Comparison of ENCODE assay signal across 1 cellular context in the genomic region with DNA sequence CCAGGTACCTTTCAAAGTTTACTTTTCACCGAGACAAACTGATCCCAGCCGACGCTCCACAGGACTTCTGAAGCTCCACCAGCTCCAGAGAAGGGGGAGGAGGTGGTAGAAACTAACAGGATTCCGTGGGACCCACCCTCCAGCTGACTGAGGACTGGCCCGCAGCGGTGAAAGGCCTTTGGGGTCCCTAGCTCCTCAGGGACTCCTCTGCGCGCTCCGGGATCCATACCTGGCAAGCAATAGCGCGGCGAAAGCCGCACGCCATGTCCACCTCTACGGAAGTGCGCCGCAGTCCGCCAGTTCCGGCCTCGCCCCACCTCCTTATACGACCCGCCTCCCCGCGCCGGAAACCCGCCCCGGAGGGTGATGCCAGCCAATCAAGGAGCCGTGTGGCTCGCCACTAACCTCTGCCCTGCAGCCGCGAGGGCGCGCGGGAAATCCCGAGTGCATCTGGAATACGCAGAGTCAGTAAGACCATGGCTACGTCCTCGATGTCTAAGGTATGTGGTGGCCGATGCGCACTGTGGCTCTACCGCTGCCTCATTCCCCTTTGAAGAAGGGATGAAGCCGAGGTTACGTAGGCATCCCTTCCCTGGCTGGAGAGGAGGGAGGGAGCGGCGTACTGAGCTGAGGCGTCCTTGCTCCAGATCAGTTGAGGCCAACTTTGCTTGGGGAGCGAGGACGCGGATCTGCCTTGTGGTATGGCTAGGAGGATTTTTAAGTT.
A peak's percentile ranks its signal among the peaks of the same experiment; 100 is the strongest.
TF ChIP-seq lines count a peak whose summit lies in the region.

A gene (plus strand): TSS at position 443 of the 724 bp plus-strand sequence. CDS start 34 bp downstream, at position 477.
A gene with protein sequence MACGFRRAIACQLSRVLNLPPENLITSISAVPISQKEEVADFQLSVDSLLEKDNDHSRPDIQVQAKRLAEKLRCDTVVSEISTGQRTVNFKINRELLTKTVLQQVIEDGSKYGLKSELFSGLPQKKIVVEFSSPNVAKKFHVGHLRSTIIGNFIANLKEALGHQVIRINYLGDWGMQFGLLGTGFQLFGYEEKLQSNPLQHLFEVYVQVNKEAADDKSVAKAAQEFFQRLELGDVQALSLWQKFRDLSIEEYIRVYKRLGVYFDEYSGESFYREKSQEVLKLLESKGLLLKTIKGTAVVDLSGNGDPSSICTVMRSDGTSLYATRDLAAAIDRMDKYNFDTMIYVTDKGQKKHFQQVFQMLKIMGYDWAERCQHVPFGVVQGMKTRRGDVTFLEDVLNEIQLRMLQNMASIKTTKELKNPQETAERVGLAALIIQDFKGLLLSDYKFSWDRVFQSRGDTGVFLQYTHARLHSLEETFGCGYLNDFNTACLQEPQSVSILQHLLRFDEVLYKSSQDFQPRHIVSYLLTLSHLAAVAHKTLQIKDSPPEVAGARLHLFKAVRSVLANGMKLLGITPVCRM (minus strand): TSS at position 295 of the 724 bp plus-strand sequence. CDS start 30 bp downstream, at position 265.

TF ChIP-seq in K562, 482 proteins besides CTCF, POLR2A, EP300 and RAD21 (continued from another document and continues in another):
- TF ChIP-seq, protein P1, sequence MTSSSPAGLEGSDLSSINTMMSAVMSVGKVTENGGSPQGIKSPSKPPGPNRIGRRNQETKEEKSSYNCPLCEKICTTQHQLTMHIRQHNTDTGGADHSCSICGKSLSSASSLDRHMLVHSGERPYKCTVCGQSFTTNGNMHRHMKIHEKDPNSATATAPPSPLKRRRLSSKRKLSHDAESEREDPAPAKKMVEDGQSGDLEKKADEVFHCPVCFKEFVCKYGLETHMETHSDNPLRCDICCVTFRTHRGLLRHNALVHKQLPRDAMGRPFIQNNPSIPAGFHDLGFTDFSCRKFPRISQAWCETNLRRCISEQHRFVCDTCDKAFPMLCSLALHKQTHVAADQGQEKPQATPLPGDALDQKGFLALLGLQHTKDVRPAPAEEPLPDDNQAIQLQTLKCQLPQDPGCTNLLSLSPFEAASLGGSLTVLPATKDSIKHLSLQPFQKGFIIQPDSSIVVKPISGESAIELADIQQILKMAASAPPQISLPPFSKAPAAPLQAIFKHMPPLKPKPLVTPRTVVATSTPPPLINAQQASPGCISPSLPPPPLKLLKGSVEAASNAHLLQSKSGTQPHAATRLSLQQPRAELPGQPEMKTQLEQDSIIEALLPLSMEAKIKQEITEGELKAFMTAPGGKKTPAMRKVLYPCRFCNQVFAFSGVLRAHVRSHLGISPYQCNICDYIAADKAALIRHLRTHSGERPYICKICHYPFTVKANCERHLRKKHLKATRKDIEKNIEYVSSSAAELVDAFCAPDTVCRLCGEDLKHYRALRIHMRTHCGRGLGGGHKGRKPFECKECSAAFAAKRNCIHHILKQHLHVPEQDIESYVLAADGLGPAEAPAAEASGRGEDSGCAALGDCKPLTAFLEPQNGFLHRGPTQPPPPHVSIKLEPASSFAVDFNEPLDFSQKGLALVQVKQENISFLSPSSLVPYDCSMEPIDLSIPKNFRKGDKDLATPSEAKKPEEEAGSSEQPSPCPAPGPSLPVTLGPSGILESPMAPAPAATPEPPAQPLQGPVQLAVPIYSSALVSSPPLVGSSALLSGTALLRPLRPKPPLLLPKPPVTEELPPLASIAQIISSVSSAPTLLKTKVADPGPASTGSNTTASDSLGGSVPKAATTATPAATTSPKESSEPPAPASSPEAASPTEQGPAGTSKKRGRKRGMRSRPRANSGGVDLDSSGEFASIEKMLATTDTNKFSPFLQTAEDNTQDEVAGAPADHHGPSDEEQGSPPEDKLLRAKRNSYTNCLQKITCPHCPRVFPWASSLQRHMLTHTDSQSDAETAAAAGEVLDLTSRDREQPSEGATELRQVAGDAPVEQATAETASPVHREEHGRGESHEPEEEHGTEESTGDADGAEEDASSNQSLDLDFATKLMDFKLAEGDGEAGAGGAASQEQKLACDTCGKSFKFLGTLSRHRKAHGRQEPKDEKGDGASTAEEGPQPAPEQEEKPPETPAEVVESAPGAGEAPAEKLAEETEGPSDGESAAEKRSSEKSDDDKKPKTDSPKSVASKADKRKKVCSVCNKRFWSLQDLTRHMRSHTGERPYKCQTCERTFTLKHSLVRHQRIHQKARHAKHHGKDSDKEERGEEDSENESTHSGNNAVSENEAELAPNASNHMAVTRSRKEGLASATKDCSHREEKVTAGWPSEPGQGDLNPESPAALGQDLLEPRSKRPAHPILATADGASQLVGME (CRISPR knock-in tag; IDR thresholded peaks at IDR 0.05) = no peak
- TF ChIP-seq NBN (IDR thresholded peaks at IDR 0.05; ENCODE audit: low read depth) = no peak
- TF ChIP-seq TOE1 (IDR thresholded peaks at IDR 0.05; ENCODE audit: borderline replicate concordance) = no peak
- peak; percentile 70; the same call in 1 of the 2 replicates for TF ChIP-seq TOE1 (CRISPR knock-in tag; IDR thresholded peaks at IDR 0.05; ENCODE audit: borderline replicate concordance, low read depth)
- TF ChIP-seq, protein P2, sequence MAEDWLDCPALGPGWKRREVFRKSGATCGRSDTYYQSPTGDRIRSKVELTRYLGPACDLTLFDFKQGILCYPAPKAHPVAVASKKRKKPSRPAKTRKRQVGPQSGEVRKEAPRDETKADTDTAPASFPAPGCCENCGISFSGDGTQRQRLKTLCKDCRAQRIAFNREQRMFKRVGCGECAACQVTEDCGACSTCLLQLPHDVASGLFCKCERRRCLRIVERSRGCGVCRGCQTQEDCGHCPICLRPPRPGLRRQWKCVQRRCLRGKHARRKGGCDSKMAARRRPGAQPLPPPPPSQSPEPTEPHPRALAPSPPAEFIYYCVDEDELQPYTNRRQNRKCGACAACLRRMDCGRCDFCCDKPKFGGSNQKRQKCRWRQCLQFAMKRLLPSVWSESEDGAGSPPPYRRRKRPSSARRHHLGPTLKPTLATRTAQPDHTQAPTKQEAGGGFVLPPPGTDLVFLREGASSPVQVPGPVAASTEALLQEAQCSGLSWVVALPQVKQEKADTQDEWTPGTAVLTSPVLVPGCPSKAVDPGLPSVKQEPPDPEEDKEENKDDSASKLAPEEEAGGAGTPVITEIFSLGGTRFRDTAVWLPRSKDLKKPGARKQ (CRISPR knock-in tag; IDR thresholded peaks at IDR 0.05) = no peak
- TF ChIP-seq BACH1 (tag; IDR thresholded peaks at IDR 0.05) = no peak
- TF ChIP-seq, protein P3, sequence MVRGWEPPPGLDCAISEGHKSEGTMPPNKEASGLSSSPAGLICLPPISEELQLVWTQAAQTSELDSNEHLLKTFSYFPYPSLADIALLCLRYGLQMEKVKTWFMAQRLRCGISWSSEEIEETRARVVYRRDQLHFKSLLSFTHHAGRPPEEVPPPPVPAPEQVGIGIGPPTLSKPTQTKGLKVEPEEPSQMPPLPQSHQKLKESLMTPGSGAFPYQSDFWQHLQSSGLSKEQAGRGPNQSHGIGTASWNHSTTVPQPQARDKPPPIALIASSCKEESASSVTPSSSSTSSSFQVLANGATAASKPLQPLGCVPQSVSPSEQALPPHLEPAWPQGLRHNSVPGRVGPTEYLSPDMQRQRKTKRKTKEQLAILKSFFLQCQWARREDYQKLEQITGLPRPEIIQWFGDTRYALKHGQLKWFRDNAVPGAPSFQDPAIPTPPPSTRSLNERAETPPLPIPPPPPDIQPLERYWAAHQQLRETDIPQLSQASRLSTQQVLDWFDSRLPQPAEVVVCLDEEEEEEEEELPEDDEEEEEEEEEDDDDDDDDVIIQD (CRISPR knock-in tag; IDR thresholded peaks at IDR 0.05) = no peak
- TF ChIP-seq, protein P4, sequence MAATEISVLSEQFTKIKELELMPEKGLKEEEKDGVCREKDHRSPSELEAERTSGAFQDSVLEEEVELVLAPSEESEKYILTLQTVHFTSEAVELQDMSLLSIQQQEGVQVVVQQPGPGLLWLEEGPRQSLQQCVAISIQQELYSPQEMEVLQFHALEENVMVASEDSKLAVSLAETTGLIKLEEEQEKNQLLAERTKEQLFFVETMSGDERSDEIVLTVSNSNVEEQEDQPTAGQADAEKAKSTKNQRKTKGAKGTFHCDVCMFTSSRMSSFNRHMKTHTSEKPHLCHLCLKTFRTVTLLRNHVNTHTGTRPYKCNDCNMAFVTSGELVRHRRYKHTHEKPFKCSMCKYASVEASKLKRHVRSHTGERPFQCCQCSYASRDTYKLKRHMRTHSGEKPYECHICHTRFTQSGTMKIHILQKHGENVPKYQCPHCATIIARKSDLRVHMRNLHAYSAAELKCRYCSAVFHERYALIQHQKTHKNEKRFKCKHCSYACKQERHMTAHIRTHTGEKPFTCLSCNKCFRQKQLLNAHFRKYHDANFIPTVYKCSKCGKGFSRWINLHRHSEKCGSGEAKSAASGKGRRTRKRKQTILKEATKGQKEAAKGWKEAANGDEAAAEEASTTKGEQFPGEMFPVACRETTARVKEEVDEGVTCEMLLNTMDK (IDR thresholded peaks at IDR 0.05; ENCODE audit: borderline replicate concordance, insufficient read depth, low read depth, low read length, poor library complexity, severe bottlenecking) = no peak
- TF ChIP-seq, protein P5, sequence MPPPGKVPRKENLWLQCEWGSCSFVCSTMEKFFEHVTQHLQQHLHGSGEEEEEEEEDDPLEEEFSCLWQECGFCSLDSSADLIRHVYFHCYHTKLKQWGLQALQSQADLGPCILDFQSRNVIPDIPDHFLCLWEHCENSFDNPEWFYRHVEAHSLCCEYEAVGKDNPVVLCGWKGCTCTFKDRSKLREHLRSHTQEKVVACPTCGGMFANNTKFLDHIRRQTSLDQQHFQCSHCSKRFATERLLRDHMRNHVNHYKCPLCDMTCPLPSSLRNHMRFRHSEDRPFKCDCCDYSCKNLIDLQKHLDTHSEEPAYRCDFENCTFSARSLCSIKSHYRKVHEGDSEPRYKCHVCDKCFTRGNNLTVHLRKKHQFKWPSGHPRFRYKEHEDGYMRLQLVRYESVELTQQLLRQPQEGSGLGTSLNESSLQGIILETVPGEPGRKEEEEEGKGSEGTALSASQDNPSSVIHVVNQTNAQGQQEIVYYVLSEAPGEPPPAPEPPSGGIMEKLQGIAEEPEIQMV (tag; conservative IDR thresholded peaks at IDR 0.05; ENCODE audit: low read depth) = 0 out of 2 replicates have a peak, but pooled peaks have one; percentile 25
- TF ChIP-seq NRF1 (conservative IDR thresholded peaks at IDR 0.05 in 1 of 2, IDR thresholded peaks at IDR 0.05 in 1 of 2) = peak; percentile 77 to 82
- TF ChIP-seq ZNF431 (CRISPR knock-in tag; IDR thresholded peaks at IDR 0.05) = peak; percentile 55; the same call in 1 of the 2 replicates
- peak; percentile 19 for TF ChIP-seq CCNT2 (IDR thresholded peaks at IDR 0.05; ENCODE audit: borderline replicate concordance, extremely low read depth, insufficient read length, low read depth, low read length)
- TF ChIP-seq, protein P6, sequence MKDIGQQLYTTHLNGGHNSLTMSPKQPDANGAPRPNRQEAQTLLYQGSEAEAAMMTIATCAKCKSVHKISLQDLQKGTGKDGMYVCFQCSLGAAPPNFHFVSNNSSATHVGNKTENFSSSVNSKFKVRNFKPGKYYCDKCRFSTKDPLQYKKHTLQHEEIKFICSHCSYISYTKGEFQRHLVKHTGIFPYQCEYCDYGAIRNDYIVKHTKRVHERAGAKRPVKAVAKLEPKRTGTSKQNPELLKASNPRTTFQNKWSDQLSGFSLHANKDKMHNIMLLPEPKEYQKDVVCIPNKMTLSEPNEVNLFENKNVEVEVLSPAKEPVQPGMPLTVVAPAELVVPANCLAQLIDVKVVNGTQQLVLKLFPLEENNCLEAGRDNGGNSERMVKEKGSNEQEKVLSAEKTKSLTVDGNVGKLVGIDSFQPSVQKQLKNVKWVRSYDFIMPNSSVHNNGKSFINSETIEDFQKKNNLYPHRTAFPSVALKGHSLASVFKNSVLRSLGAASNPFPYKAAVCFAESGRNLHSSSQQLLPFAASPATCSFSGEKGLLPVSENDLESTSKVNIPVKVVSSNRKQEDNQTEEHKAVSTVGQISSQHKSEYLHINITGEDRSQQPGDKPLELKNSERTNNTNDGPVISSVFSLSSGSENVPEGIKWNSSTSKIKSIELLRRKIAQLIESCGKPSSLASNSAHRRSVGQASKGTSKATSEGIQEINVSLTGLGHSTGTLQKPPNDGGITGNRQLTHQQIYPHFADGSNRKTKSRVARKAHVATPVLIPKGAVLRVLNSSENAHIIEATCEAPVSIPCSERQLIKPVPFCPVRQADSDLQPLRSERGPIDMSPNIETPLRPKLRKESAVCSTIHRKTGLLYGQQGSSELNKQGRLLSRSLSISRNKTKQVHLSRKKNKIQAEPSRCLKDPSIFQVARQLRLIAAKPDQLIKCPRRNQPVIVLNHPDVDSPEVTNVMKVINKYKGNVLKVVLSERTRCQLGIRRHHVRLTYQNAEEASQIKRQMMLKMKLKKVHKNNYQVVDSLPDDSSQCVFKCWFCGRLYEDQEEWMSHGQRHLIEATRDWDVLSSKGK (CRISPR knock-in tag; IDR thresholded peaks at IDR 0.05) = no peak
- TF ChIP-seq ETV1 (tag; conservative IDR thresholded peaks at IDR 0.05; ENCODE audit: low read depth) = peak; percentile 85
- no peak for TF ChIP-seq DIDO1 (tag; IDR thresholded peaks at IDR 0.05; ENCODE audit: low read depth)
- TF ChIP-seq LCOR (CRISPR knock-in tag; IDR thresholded peaks at IDR 0.05) = 0 out of 2 replicates have a peak, but pooled peaks have one; percentile 15
- TF ChIP-seq SIN3A (IDR thresholded peaks at IDR 0.05; ENCODE audit: borderline replicate concordance in 2 of 2, control insufficient read depth in 1 of 2, low read depth in 2 of 2, low read length in 2 of 2) = peak; percentile 86 to 94; a peak in 3 of 4 replicates
- no peak for TF ChIP-seq NCOA4 (IDR thresholded peaks at IDR 0.05; ENCODE audit: partially characterized antibody)
- no peak for TF ChIP-seq ZNF274 (IDR thresholded peaks at IDR 0.05; ENCODE audit: borderline replicate concordance, low read depth, low read length)
- TF ChIP-seq, protein P7, sequence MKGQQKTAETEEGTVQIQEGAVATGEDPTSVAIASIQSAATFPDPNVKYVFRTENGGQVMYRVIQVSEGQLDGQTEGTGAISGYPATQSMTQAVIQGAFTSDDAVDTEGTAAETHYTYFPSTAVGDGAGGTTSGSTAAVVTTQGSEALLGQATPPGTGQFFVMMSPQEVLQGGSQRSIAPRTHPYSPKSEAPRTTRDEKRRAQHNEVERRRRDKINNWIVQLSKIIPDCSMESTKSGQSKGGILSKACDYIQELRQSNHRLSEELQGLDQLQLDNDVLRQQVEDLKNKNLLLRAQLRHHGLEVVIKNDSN (CRISPR knock-in tag; IDR thresholded peaks at IDR 0.05) = peak; percentile 52; the same call in 1 of the 2 replicates
- no peak for TF ChIP-seq RFX1 (IDR thresholded peaks at IDR 0.05)
- TF ChIP-seq ZNF282 (CRISPR knock-in tag; IDR thresholded peaks at IDR 0.05) = no peak
- TF ChIP-seq TCF7 (IDR thresholded peaks at IDR 0.05; ENCODE audit: borderline replicate concordance) = no peak
- no peak for TF ChIP-seq ZNF696 (CRISPR knock-in tag; conservative IDR thresholded peaks at IDR 0.05)
- TF ChIP-seq CHD4 (IDR thresholded peaks at IDR 0.05; ENCODE audit: insufficient read depth, insufficient replicate concordance, low read depth, low read length, poor library complexity, severe bottlenecking) = no peak
- no peak for TF ChIP-seq ZNF785 (CRISPR knock-in tag; IDR thresholded peaks at IDR 0.05)
- TF ChIP-seq, protein P8, sequence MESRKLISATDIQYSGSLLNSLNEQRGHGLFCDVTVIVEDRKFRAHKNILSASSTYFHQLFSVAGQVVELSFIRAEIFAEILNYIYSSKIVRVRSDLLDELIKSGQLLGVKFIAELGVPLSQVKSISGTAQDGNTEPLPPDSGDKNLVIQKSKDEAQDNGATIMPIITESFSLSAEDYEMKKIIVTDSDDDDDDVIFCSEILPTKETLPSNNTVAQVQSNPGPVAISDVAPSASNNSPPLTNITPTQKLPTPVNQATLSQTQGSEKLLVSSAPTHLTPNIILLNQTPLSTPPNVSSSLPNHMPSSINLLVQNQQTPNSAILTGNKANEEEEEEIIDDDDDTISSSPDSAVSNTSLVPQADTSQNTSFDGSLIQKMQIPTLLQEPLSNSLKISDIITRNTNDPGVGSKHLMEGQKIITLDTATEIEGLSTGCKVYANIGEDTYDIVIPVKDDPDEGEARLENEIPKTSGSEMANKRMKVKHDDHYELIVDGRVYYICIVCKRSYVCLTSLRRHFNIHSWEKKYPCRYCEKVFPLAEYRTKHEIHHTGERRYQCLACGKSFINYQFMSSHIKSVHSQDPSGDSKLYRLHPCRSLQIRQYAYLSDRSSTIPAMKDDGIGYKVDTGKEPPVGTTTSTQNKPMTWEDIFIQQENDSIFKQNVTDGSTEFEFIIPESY (CRISPR knock-in tag; IDR thresholded peaks at IDR 0.05) = peak; percentile 50
- no peak for TF ChIP-seq ZNF764 (CRISPR knock-in tag; IDR thresholded peaks at IDR 0.05; ENCODE audit: low read depth)
- no peak for TF ChIP-seq TAL1 (IDR thresholded peaks at IDR 0.05)
- no peak for TF ChIP-seq TRIM24 (IDR thresholded peaks at IDR 0.05)
